In the genomic region with DNA sequence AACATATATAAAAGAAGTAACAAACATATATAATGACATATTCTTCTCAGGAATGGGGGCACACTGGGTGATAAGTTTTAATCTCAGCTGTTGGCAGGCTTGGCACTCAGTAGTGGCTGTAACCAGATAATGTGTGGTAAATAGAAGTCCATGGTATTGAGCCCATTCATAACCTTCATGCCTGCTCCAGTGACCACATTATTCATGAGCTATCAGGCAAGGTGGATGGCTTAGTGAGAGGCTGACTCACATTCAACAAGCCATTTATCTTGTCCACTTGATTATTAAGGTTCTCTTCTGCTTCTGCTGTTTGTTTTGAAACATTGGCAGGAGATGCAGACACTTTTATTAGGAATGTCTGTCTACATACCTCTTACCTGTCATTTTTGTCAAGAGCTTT, we compare ENCODE assay signal across 18 cellular contexts.
"Had no signal": no experiment of that assay in that cellular context is flagged by ENCODE, and none has a peak within 500 bp of the region (broad histone marks: within the 10 kb centered on the region; RNA-seq: fewer than 3 reads in every experiment).

No MANE protein-coding gene starts in this region.

- H3K4me3 ChIP-seq: breast epithelium, dorsolateral prefrontal cortex, lung, neural progenitor cell, pancreas, thoracic aorta, uterus had no signal

- DNase-seq: activated gamma-delta T cell treated with Interleukin-2 at 50 U/mL for 16 hours; activated naive CD8-positive, alpha-beta T cell treated with anti-CD3 and anti-CD28 coated beads for 36 hours; activated T-cell treated with anti-CD3 and anti-CD28 coated beads, Interleukin-2, amount 50 U/mL, for 1 hour; anterior cingulate cortex; dorsolateral prefrontal cortex; glutamatergic neuron; left colon; midbrain; pancreas; retina; stimulated activated CD4-positive, alpha-beta T cell treated with anti-CD3 and anti-CD28 coated beads, Interleukin-4, amount 100 ng/mL, for 4 hours; stimulated activated naive CD8-positive, alpha-beta T cell treated with anti-CD3 and anti-CD28 coated beads, Interleukin-15, amount 100 ng/mL, for 72 hours; uterus had no signal

- ATAC-seq: esophagus mucosa; left colon; pancreas; stimulated activated naive CD8-positive, alpha-beta T cell treated with anti-CD3 and anti-CD28 coated beads, Interleukin-15, amount 100 ng/mL, for 72 hours had no signal
